In genomic region chr2:31812051-31812798, GRCh38 we compare ENCODE assay signal across 1 cellular context.
TF ChIP-seq lines count a peak whose summit lies in the region.

No MANE protein-coding gene starts in this region.

TF ChIP-seq in HepG2, 621 proteins besides CTCF, POLR2A, EP300 and RAD21 (continued from another document and continues in another):
- TF ChIP-seq HMGXB3 (CRISPR knock-in tag; IDR thresholded peaks at IDR 0.05; ENCODE audit: borderline replicate concordance) = peak; percentile 25; the same call in 1 of the 2 replicates
- TF ChIP-seq MYNN (CRISPR knock-in tag; IDR thresholded peaks at IDR 0.05; ENCODE audit: low read depth) = no peak
- no peak for TF ChIP-seq JARID2 (CRISPR knock-in tag; IDR thresholded peaks at IDR 0.05; ENCODE audit: insufficient replicate concordance)
- TF ChIP-seq PCBP2 (optimal IDR thresholded peaks at IDR 0.05; ENCODE audit: low read depth, low read length, poor library complexity, severe bottlenecking) = no peak
- TF ChIP-seq ZNF841 (CRISPR knock-in tag; IDR thresholded peaks at IDR 0.05; ENCODE audit: borderline replicate concordance) = no peak
- no peak for TF ChIP-seq CENPX (CRISPR knock-in tag; IDR thresholded peaks at IDR 0.05)
- no peak for TF ChIP-seq ZSCAN31 (CRISPR knock-in tag; IDR thresholded peaks at IDR 0.05; ENCODE audit: low read depth)
- TF ChIP-seq ZNF780A (CRISPR knock-in tag; IDR thresholded peaks at IDR 0.05) = no peak
- TF ChIP-seq HMG20B (CRISPR knock-in tag; conservative IDR thresholded peaks at IDR 0.05) = peak; percentile 59; the same call in 1 of the 2 replicates
- TF ChIP-seq ZHX2 (IDR thresholded peaks at IDR 0.05; ENCODE audit: low read depth) = no peak
- TF ChIP-seq ZHX2 (CRISPR knock-in tag; IDR thresholded peaks at IDR 0.05; ENCODE audit: borderline replicate concordance) = no peak
- TF ChIP-seq NFAT5 (CRISPR knock-in tag; IDR thresholded peaks at IDR 0.05) = no peak
- peak; percentile 49; the same call in 1 of the 2 replicates for TF ChIP-seq KDM3A (CRISPR knock-in tag; IDR thresholded peaks at IDR 0.05; ENCODE audit: low read depth)
- no peak for TF ChIP-seq ESRRA (CRISPR knock-in tag; IDR thresholded peaks at IDR 0.05; ENCODE audit: low read depth)
- TF ChIP-seq IRF9 (CRISPR knock-in tag; IDR thresholded peaks at IDR 0.05; ENCODE audit: borderline replicate concordance) = no peak
- peak; percentile 55 for TF ChIP-seq HNF4A (CRISPR knock-in tag; IDR thresholded peaks at IDR 0.05)
- no peak for TF ChIP-seq MLXIP (CRISPR knock-in tag; IDR thresholded peaks at IDR 0.05; ENCODE audit: borderline replicate concordance)
- TF ChIP-seq HNF1B (CRISPR knock-in tag; IDR thresholded peaks at IDR 0.05) = peak; percentile 65; the same call in 1 of the 2 replicates
- no peak for TF ChIP-seq CREB1 (IDR thresholded peaks at IDR 0.05)
- TF ChIP-seq CREB1 (CRISPR knock-in tag; IDR thresholded peaks at IDR 0.05) = 0 out of 2 replicates have a peak, but pooled peaks have one; percentile 28
- peak; percentile 100 for TF ChIP-seq ZNF34 (CRISPR knock-in tag; IDR thresholded peaks at IDR 0.05; ENCODE audit: borderline replicate concordance)
- TF ChIP-seq ASH2L (IDR thresholded peaks at IDR 0.05; ENCODE audit: insufficient read length, low read depth, low read length) = no peak
- TF ChIP-seq ZFP41 (CRISPR knock-in tag; IDR thresholded peaks at IDR 0.05; ENCODE audit: borderline replicate concordance) = no peak
- no peak for TF ChIP-seq MNT (IDR thresholded peaks at IDR 0.05)
